15 cellular contexts compared by ENCODE assay signal in the genomic region with DNA sequence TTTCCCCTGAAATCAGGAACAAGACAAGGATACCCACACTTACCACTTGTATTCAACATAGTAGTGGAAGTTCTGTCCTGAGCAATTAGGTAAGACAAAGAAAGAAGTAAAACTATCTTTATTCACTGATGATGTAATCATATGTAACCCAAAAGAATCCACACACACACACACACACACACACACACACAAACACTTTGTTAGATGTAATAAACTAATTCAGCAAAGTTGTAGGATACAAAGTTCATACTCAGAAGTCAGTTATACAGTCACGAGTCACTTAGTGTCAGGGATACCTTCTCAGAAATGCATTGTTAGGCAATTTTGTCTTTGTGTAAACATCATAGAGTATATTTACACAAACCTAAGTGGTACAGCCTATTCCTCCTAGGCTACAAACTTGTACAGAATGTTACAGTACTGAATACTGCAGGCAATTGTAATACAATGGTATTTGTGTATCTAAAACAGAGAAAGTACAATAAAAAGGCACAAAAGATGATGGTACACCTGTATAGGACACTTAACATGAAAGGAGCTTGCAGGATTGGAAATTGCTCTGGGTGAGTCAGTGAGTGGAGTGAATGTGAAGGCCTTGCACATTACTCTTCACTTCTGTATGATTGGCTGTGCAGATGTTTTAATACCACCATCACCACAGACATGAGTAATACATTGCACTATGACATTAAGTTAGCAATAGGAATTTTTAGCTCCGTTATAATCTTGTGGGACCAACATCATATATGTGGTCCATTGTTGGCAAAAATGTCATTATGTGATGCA.
DNase-seq lines count a peak whose midpoint lies in the region; ATAC-seq and TF ChIP-seq lines count a peak whose summit lies in the region.
"Had no signal": no experiment of that assay in that cellular context is flagged by ENCODE, and none has a peak within 500 bp of the region (broad histone marks: within the 10 kb centered on the region; RNA-seq: fewer than 3 reads in every experiment).

No MANE protein-coding gene starts in this region.

- intact Hi-C loops in upper lobe of right lung (cut with DNase I), result no loop called here

- TF ChIP-seq CTCF in hepatocyte (IDR thresholded peaks at IDR 0.05; ENCODE audit: poor library complexity) (no peak), upper lobe of right lung (IDR thresholded peaks at IDR 0.05) (no peak)

- H3K36me3 ChIP-seq in hepatocyte (replicated peaks; ENCODE audit: insufficient read depth, low read depth) (no peaks in the 10 kb centered on the region), upper lobe of right lung (no peaks in the 10 kb centered on the region)
- H3K36me3 ChIP-seq: left ventricle myocardium inferior had no signal

- H3K79me2 ChIP-seq in hepatocyte, result no peaks in the 10 kb centered on the region

- peak; percentile 96 for ATAC-seq in upper lobe of right lung
- ATAC-seq in HG03342 (IDR thresholded peaks at IDR 0.05; ENCODE audit: unreplicated experiment), result no peak
- ATAC-seq: sciatic nerve had no signal

- DNase-seq in NCI-H748 (lab: John Stamatoyannopoulos, UW; ENCODE audit: unreplicated experiment) (peak; percentile 16), NCI-H748 treated with DMSO at 0.1 percent for 48 hours (lab: John Stamatoyannopoulos, UW) (no peak), amniotic epithelial cell (ENCODE audit: low read depth) (peak; percentile 55), hepatocyte (ENCODE audit: low spot score) (peak; percentile 49), upper lobe of right lung (no peak)
- DNase-seq in stimulated activated CD4-positive, alpha-beta T cell treated with anti-CD3 and anti-CD28 coated beads, Interleukin-4, amount 100 ng/mL, for 24 hours, result no peak
- DNase-seq in central memory CD4-positive, alpha-beta T cell, result no peak
- DNase-seq: activated CD4-positive, CD25-positive, alpha-beta regulatory T cell; activated naive CD4-positive, alpha-beta T cell; hypothalamus; left ventricle myocardium inferior; nephron progenitor cell; OCI-M1 had no signal

- WGBS in hepatocyte (ENCODE audit: low lambda C conversion rate, missing lambda C conversion rate), result 75% methylated on average over 2 of the region's 2 CpGs

- no peaks in the 10 kb centered on the region for H4K20me1 ChIP-seq in hepatocyte (ENCODE audit: insufficient read depth, poor library complexity, severe bottlenecking)

- H3K27me3 ChIP-seq in hepatocyte (no peaks in the 10 kb centered on the region), upper lobe of right lung (no peaks in the 10 kb centered on the region)

- H3K4me1 ChIP-seq in hepatocyte (ENCODE audit: insufficient read depth) (no peaks in the 10 kb centered on the region), upper lobe of right lung (no peaks in the 10 kb centered on the region)
- H3K4me1 ChIP-seq: left ventricle myocardium inferior had no signal

- no peak overlapping the region for H3K4me2 ChIP-seq in hepatocyte

- H2AFZ ChIP-seq in hepatocyte, result no peak overlapping the region

- no peaks in the 10 kb centered on the region for H3K9me2 ChIP-seq in hepatocyte (replicated peaks; ENCODE audit: insufficient read depth)

- H3K27ac ChIP-seq in hepatocyte (peak overlapping the region; percentile 62), upper lobe of right lung (no peak overlapping the region)
- H3K27ac ChIP-seq: left ventricle myocardium inferior had no signal

- H3K9me3 ChIP-seq in hepatocyte (ENCODE audit: low read depth) (no peaks in the 10 kb centered on the region), upper lobe of right lung (peaks cover 9% of the 10 kb centered on the region)

- H3K4me3 ChIP-seq in hepatocyte (no peak overlapping the region), upper lobe of right lung (no peak overlapping the region)
- H3K4me3 ChIP-seq: left ventricle myocardium inferior had no signal

Comparison
In these comparisons a context has a peak if more than half of its experiments do, and no peak if none do; other contexts are left out.
1. DNase-seq: peak in NCI-H748 (single experiment), amniotic epithelial cell (single experiment) and hepatocyte (single experiment); none in NCI-H748 treated with DMSO at 0.1 percent for 48 hours (single experiment), upper lobe of right lung (single experiment), stimulated activated CD4-positive, alpha-beta T cell treated with anti-CD3 and anti-CD28 coated beads, Interleukin-4, amount 100 ng/mL, for 24 hours (single experiment) and central memory CD4-positive, alpha-beta T cell (single experiment).